In the genomic region with DNA sequence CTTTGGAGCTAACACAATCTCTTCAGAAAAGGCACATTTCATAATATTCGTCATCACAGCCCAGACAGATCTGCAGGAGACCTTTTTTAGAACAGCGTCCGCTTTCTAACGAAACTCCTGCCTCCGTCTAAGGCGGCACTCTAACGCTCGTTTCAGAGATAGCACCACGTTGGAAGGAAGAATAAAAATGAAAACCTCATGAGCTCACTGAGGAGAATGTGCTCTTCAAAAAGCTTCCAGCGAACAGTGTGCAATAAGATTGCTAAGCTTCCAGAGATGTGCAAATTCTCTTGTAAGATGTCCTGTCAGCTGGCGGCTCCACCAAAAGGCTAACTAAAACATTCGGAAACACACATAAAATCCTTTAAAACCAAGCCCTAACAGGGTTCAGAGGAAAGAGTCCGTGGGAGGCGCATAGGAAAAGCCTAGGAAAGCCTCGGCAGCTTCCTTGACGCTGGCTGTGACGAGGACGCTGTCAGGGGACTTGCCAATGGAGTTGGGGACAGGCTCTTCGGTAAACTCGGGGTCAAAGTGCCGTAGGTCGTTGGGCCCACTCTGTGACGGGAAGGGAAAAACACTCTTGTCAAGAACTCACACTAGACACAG, we compare ENCODE assay signal across 9 cellular contexts.
DNase-seq lines count a peak whose midpoint lies in the region; ATAC-seq, FAIRE-seq and TF ChIP-seq lines count a peak whose summit lies in the region.
"Had no signal": no experiment of that assay in that cellular context is flagged by ENCODE, and none has a peak within 500 bp of the region (broad histone marks: within the 10 kb centered on the region; RNA-seq: fewer than 3 reads in every experiment).

No MANE protein-coding gene starts in this region.

- DNase-seq in activated T-cell treated with anti-CD3 and anti-CD28 coated beads, Interleukin-2, amount 50 U/mL, for 24 hours: no peak
- DNase-seq in activated T-cell treated with anti-CD3 and anti-CD28 coated beads, Interleukin-2, amount 50 U/mL, for 1 hour: no peak
- no peak for DNase-seq in MCF 10A (ENCODE audit: unreplicated experiment)
- DNase-seq in lower leg skin (ENCODE audit: low spot score in 2 of 2): no peak
- DNase-seq in suprapubic skin (ENCODE audit: low spot score in 2 of 2): no peak
- no peak for DNase-seq in H54 (ENCODE audit: insufficient read length, low spot score)

- WGBS in lower leg skin, 2 donors: 62 to 69% methylated on average over 23 of the region's 23 CpGs
- 59% methylated on average over 23 of the region's 23 CpGs for WGBS in suprapubic skin

- no peak for ATAC-seq in GM19455 (IDR thresholded peaks at IDR 0.05; ENCODE audit: unreplicated experiment)
- ATAC-seq in activated CD4-positive, CD25-positive, alpha-beta regulatory T cell treated with anti-CD3 and anti-CD28 coated beads, Interleukin-2, amount 50 U/mL, for 24 hours: no peak

- POLR2A ChIA-PET in MCF 10A (lab: Yijun Ruan, JAX): interaction anchor here (0.5 to 3.8 kb wide), 6 partner anchors 181 to 739 kb away, joined by 3 to 28 read pairs (median 4); no protein-coding TSS in a partner anchor

- H3K9me3 Mint-ChIP-seq in activated T-cell treated with anti-CD3 and anti-CD28 coated beads, Interleukin-2, amount 50 U/mL, for 24 hours: no peaks in the 10 kb centered on the region
- no peaks in the 10 kb centered on the region for H3K9me3 Mint-ChIP-seq in MCF 10A (ENCODE audit: unreplicated experiment)

- no TSS peak for BruUV-seq in MCF 10A (replicated peaks; lab: Mats Ljungman, UMichigan)

- peaks cover 39% of the 10 kb centered on the region for H3K4me1 ChIP-seq in suprapubic skin

- TF ChIP-seq POLR2A in lower leg skin (IDR thresholded peaks at IDR 0.05) (no peak), suprapubic skin (IDR thresholded peaks at IDR 0.05) (no peak), H54 (IDR thresholded peaks at IDR 0.05; ENCODE audit: low read depth, low read length) (no peak)

- no peak for TF ChIP-seq EP300 in suprapubic skin (IDR thresholded peaks at IDR 0.05)

- H3K27ac Mint-ChIP-seq in activated T-cell treated with anti-CD3 and anti-CD28 coated beads, Interleukin-2, amount 50 U/mL, for 24 hours: peak overlapping the region; percentile 34
- H3K27ac Mint-ChIP-seq in MCF 10A (ENCODE audit: low read depth, unreplicated experiment): peak overlapping the region; percentile 92
- H3K27ac Mint-ChIP-seq: B cell had no signal

- H3K4me3 ChIP-seq in lower leg skin (ENCODE audit: low read depth, poor library complexity, severe bottlenecking) (peak overlapping the region; percentile 24), suprapubic skin (peak overlapping the region; percentile 91)

- H3K27me3 ChIP-seq in suprapubic skin: no peaks in the 10 kb centered on the region

- peak overlapping the region; percentile 35 for H3K4me3 Mint-ChIP-seq in activated T-cell treated with anti-CD3 and anti-CD28 coated beads, Interleukin-2, amount 50 U/mL, for 24 hours
- H3K4me3 Mint-ChIP-seq in MCF 10A (ENCODE audit: unreplicated experiment): peak overlapping the region; percentile 95
- H3K4me3 Mint-ChIP-seq: B cell had no signal

- H3K9me3 ChIP-seq in suprapubic skin: no peaks in the 10 kb centered on the region

- no peak for FAIRE-seq in H54 (lab: Jason Lieb, UNC)

- TF ChIP-seq CTCF in MCF 10A (IDR thresholded peaks at IDR 0.05; ENCODE audit: unreplicated experiment): no peak
- no peak for TF ChIP-seq CTCF in lower leg skin (IDR thresholded peaks at IDR 0.05)
- TF ChIP-seq CTCF in suprapubic skin (IDR thresholded peaks at IDR 0.05): no peak

- H3K27ac ChIP-seq in suprapubic skin: peak overlapping the region; percentile 42

- no peaks in the 10 kb centered on the region for H3K27me3 Mint-ChIP-seq in activated T-cell treated with anti-CD3 and anti-CD28 coated beads, Interleukin-2, amount 50 U/mL, for 24 hours
- no peaks in the 10 kb centered on the region for H3K27me3 Mint-ChIP-seq in MCF 10A (ENCODE audit: insufficient read depth, unreplicated experiment)
- H3K27me3 Mint-ChIP-seq: B cell had no signal

- peaks cover 51% of the 10 kb centered on the region for H3K4me1 Mint-ChIP-seq in activated T-cell treated with anti-CD3 and anti-CD28 coated beads, Interleukin-2, amount 50 U/mL, for 24 hours (ENCODE audit: low read depth)
- H3K4me1 Mint-ChIP-seq in MCF 10A (ENCODE audit: insufficient read depth, unreplicated experiment): peaks cover 24% of the 10 kb centered on the region

- intact Hi-C loops in MCF 10A (cut with micrococcal nuclease) (loop anchor here (5.0 kb wide), 1 partner anchor 772 kb away; no protein-coding TSS in a partner anchor), lower leg skin (cut with DNase I; ENCODE audit: low total_unique reads) (loop anchor here (5.0 to 10.0 kb wide), 3 partner anchors 475 to 712 kb away; no protein-coding TSS in a partner anchor)

- CTCF ChIA-PET in MCF 10A (lab: Yijun Ruan, JAX): interaction anchor here (0.6 to 3.1 kb wide), 8 partner anchors 9 to 713 kb away, joined by 3 to 28 read pairs (median 3); no protein-coding TSS in a partner anchor

- H3K36me3 ChIP-seq in suprapubic skin: peaks cover 58% of the 10 kb centered on the region

- peaks cover 74% of the 10 kb centered on the region for H3K36me3 Mint-ChIP-seq in activated T-cell treated with anti-CD3 and anti-CD28 coated beads, Interleukin-2, amount 50 U/mL, for 24 hours (ENCODE audit: low read depth)
- H3K36me3 Mint-ChIP-seq in MCF 10A (ENCODE audit: insufficient read depth, unreplicated experiment): peaks cover 82% of the 10 kb centered on the region
